In the genomic region with DNA sequence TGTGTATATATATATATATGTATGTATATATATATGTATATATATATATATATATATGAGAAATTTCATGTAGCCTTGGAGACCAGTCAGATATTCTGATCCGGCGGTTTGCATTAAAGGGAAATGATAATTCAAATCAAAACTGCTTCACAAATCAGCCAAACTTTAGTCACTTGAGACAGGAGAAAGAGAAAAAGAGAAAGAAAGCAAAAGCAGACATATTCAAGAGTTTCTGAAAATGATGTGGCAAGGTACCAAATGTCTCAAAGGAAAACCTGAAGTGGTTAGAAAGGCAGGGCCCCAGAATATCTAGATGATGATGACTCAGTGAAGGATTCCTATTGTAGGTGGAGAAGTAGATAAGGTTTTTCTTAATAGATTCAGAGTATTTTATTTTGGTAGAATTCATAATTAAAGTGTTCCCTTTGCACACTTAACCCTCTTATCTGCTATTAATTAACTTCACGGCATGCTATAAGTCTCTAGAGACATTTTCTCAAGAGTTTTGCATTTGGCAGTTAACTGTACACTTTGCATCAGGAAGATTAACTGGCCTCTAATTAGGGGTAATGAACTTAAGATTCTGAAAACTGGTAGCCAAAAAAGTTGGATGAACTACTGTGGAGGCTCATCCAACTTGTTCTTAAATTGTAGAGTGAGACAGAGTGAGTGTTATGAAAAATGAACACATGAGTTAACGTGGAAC, we compare ENCODE assay signal across 10 cellular contexts. TPM values are rescaled to one million over a fixed set of nuclear protein-coding genes. Genes with fewer than 3 reads are reported as not detected.
DNase-seq lines count a peak whose midpoint lies in the region; ATAC-seq lines count a peak whose summit lies in the region.
"Had no signal": no experiment of that assay in that cellular context is flagged by ENCODE, and none has a peak within 500 bp of the region (broad histone marks: within the 10 kb centered on the region; RNA-seq: fewer than 3 reads in every experiment).

No MANE protein-coding gene starts in this region.

- H3K36me3 Mint-ChIP-seq in activated T-cell treated with anti-CD3 and anti-CD28 coated beads, Interleukin-2, amount 50 U/mL, for 24 hours (ENCODE audit: low read depth) = peaks cover 27% of the 10 kb centered on the region

- peak overlapping the region; percentile 84 for H3K27ac Mint-ChIP-seq in activated T-cell treated with anti-CD3 and anti-CD28 coated beads, Interleukin-2, amount 50 U/mL, for 24 hours

- ATAC-seq in GM21786 (IDR thresholded peaks at IDR 0.05; ENCODE audit: unreplicated experiment) (peak; percentile 94), HG03520 (IDR thresholded peaks at IDR 0.05; ENCODE audit: unreplicated experiment) (peak; percentile 90), esophagus mucosa (no peak)

- H3K4me1 Mint-ChIP-seq in activated T-cell treated with anti-CD3 and anti-CD28 coated beads, Interleukin-2, amount 50 U/mL, for 24 hours (ENCODE audit: low read depth) = peaks cover 26% of the 10 kb centered on the region

- H3K27me3 Mint-ChIP-seq in activated T-cell treated with anti-CD3 and anti-CD28 coated beads, Interleukin-2, amount 50 U/mL, for 24 hours = no peaks in the 10 kb centered on the region

- H3K4me3 Mint-ChIP-seq in activated T-cell treated with anti-CD3 and anti-CD28 coated beads, Interleukin-2, amount 50 U/mL, for 24 hours = peak overlapping the region; percentile 48

- DNase-seq in activated T-cell treated with anti-CD3 and anti-CD28 coated beads, Interleukin-2, amount 50 U/mL, for 24 hours = no peak
- DNase-seq in activated T-cell treated with anti-CD3 and anti-CD28 coated beads, Interleukin-2, amount 50 U/mL, for 1 hour = no peak
- DNase-seq in myocyte (ENCODE audit: low read depth) = peak; percentile 6
- no peak for DNase-seq in medulla oblongata (ENCODE audit: extremely low spot score)
- no peak for DNase-seq in activated CD8-positive, alpha-beta memory T cell treated with anti-CD3 and anti-CD28 coated beads for 24 hours
- DNase-seq: ACHN, NCI-H1436 had no signal

- H3K9me3 Mint-ChIP-seq in activated T-cell treated with anti-CD3 and anti-CD28 coated beads, Interleukin-2, amount 50 U/mL, for 24 hours = peaks cover 2% of the 10 kb centered on the region

RNA-seq across cellular contexts. Expression of a gene that starts 50.1 kb away (rescaled TPM):
- total RNA-seq in myocyte (19.7 and 24.0 TPM in 2 replicates), esophagus mucosa (17.9 TPM)
- polyA plus RNA-seq in myocyte (2012) = 9.7 TPM
